Comparison of ENCODE assay signal across 23 cellular contexts in genomic region chr7:94423116-94423515, GRCh38. TPM values are rescaled to one million over a fixed set of nuclear protein-coding genes. Genes with fewer than 3 reads are reported as not detected.
DNase-seq lines count a peak whose midpoint lies in the region; ATAC-seq and TF ChIP-seq lines count a peak whose summit lies in the region.
"Had no signal": no experiment of that assay in that cellular context is flagged by ENCODE, and none has a peak within 500 bp of the region (broad histone marks: within the 10 kb centered on the region; RNA-seq: fewer than 3 reads in every experiment).

No MANE protein-coding gene starts in this region.

- H3K4me1 ChIP-seq in gastroesophageal sphincter (peaks cover 0 to 23% (median 2%) of the 10 kb centered on the region in 3 donors), adrenal gland (replicated peaks in 1 of 2) (no peaks in the 10 kb centered on the region)
- H3K4me1 ChIP-seq: lower lobe of right lung, right atrium auricular region had no signal

- H3K36me3 ChIP-seq in gastroesophageal sphincter: peaks cover 38 to 100% of the 10 kb centered on the region in 2 donors
- H3K36me3 ChIP-seq in adrenal gland (replicated peaks in 1 of 2): peaks cover 0 to 19% of the 10 kb centered on the region in 2 donors
- H3K36me3 ChIP-seq: HAP-1 had no signal

- peak overlapping the region; percentile 40 to 82 (median 73) for H3K27ac ChIP-seq in gastroesophageal sphincter
- H3K27ac ChIP-seq in skin epidermis: peak overlapping the region in 11 of 21 experiments; percentile 1 to 85 (median 45)
- no peak overlapping the region for H3K27ac ChIP-seq in CD4-positive, alpha-beta T cell (ENCODE audit: low read depth, low read length)
- no peak overlapping the region for H3K27ac ChIP-seq in adrenal gland
- H3K27ac ChIP-seq: C4-2B, lower lobe of right lung had no signal

- no peaks in the 10 kb centered on the region for H3K27me3 ChIP-seq in gastroesophageal sphincter
- H3K27me3 ChIP-seq in CD4-positive, alpha-beta T cell (ENCODE audit: control insufficient read depth, insufficient read depth, low read length): peaks cover 10% of the 10 kb centered on the region
- no peaks in the 10 kb centered on the region for H3K27me3 ChIP-seq in adrenal gland
- H3K27me3 ChIP-seq: MG63, right atrium auricular region had no signal

- TF ChIP-seq POLR2A in gastroesophageal sphincter (IDR thresholded peaks at IDR 0.05) (no peak), adrenal gland (IDR thresholded peaks at IDR 0.05) (no peak)

- TF ChIP-seq CTCF in cardiac fibroblast (IDR thresholded peaks at IDR 0.05; ENCODE audit: low read depth, low read length): no peak
- no peak for TF ChIP-seq CTCF in gastroesophageal sphincter (IDR thresholded peaks at IDR 0.05)
- TF ChIP-seq CTCF in CD4-positive, alpha-beta T cell (IDR thresholded peaks at IDR 0.05): no peak
- TF ChIP-seq CTCF in adrenal gland (IDR thresholded peaks at IDR 0.05): no peak

- ATAC-seq in gastroesophageal sphincter: no peak
- ATAC-seq in CD4-positive, alpha-beta T cell (ENCODE audit: poor library complexity): no peak
- ATAC-seq: activated naive CD8-positive, alpha-beta T cell treated with anti-CD3 and anti-CD28 coated beads, Interleukin-2, amount 50 U/mL, for 24 hours; lower lobe of right lung had no signal

- H3K4me3 ChIP-seq in cardiac fibroblast (replicated peaks in 1 of 2; ENCODE audit: low read depth in 2 of 2, low read length in 2 of 2) (no peak overlapping the region), gastroesophageal sphincter (no peak overlapping the region), skin epidermis (no peak overlapping the region), adrenal gland (no peak overlapping the region)
- H3K4me3 ChIP-seq: HAP-1, lower lobe of right lung, MG63, right atrium auricular region had no signal

- WGBS in gastroesophageal sphincter (ENCODE audit: low coverage in 1 of 2), 2 donors: 31 to 63% methylated on average over 1 of the region's 1 CpG
- 82 to 100% (median 83%) methylated on average over 1 of the region's 1 CpG for WGBS in adrenal gland, 4 donors

- peaks cover 20% of the 10 kb centered on the region for H3K27me3 Mint-ChIP-seq in CD4-positive, alpha-beta T cell
- peaks cover 7% of the 10 kb centered on the region for H3K27me3 Mint-ChIP-seq in activated CD4-positive, alpha-beta memory T cell treated with anti-CD3 and anti-CD28 coated beads, Interleukin-2, amount 10 ng/mL, durations not matched to agents 7 days and 5 days

- H3K9me3 ChIP-seq in gastroesophageal sphincter (no peaks in the 10 kb centered on the region), adrenal gland (replicated peaks in 1 of 3) (no peaks in the 10 kb centered on the region)
- H3K9me3 ChIP-seq in CD4-positive, alpha-beta T cell (ENCODE audit: control insufficient read depth, low read length): no peaks in the 10 kb centered on the region
- H3K9me3 ChIP-seq: HAP-1, lower lobe of right lung, MG63, right atrium auricular region had no signal

- no peaks in the 10 kb centered on the region for H3K36me3 Mint-ChIP-seq in CD4-positive, alpha-beta T cell (ENCODE audit: low read depth)
- no peaks in the 10 kb centered on the region for H3K36me3 Mint-ChIP-seq in activated CD4-positive, alpha-beta memory T cell treated with anti-CD3 and anti-CD28 coated beads, Interleukin-2, amount 10 ng/mL, durations not matched to agents 7 days and 5 days (ENCODE audit: low read depth)

- no peak overlapping the region for H3K4me3 Mint-ChIP-seq in CD4-positive, alpha-beta T cell
- H3K4me3 Mint-ChIP-seq in activated CD4-positive, alpha-beta memory T cell treated with anti-CD3 and anti-CD28 coated beads, Interleukin-2, amount 10 ng/mL, durations not matched to agents 7 days and 5 days: no peak overlapping the region
- H3K4me3 Mint-ChIP-seq: activated B cell treated with CpG ODN at 0.5 μM for 24 hours; activated naive CD8-positive, alpha-beta T cell treated with anti-CD3 and anti-CD28 coated beads, Interleukin-2, amount 50 U/mL, for 24 hours had no signal

- CTCF ChIA-PET in CD4-positive, alpha-beta T cell (lab: Charles Lee): no interaction called here
- CTCF ChIA-PET in activated CD4-positive, alpha-beta memory T cell treated with anti-CD3 and anti-CD28 coated beads, Interleukin-2, amount 10 ng/mL, durations not matched to agents 7 days and 5 days (lab: Charles Lee): no interaction called here

- DNase-seq in GM04504 (ENCODE audit: low read depth) (peak; percentile 17), cardiac fibroblast (ENCODE audit: low read depth in 2 of 2) (peak; percentile 20 to 43), NCI-H2171 (lab: John Stamatoyannopoulos, UW) (no peak), adrenal gland (no peak)
- no peak for DNase-seq in CD4-positive, alpha-beta T cell
- DNase-seq in activated CD4-positive, alpha-beta memory T cell treated with anti-CD3 and anti-CD28 coated beads, Interleukin-2, amount 10 ng/mL, durations not matched to agents 7 days and 5 days: no peak
- DNase-seq: activated B cell treated with CpG ODN at 0.5 μM for 24 hours; activated CD4-positive, alpha-beta T cell treated with anti-CD3 and anti-CD28 coated beads, Interleukin-2, amount 50 U/mL, for 48 hours; activated effector memory CD4-positive, alpha-beta T cell treated with anti-CD3 and anti-CD28 coated beads, Interleukin-2, amount 50 U/mL, for 16 hours; activated naive CD8-positive, alpha-beta T cell treated with anti-CD3 and anti-CD28 coated beads, Interleukin-2, amount 50 U/mL, for 24 hours; lower lobe of right lung; MG63; NCI-H1436; NCI-H748 treated with DMSO at 0.1 percent for 48 hours; nucleus accumbens; substantia nigra; T-helper 9 cell had no signal

- intact Hi-C loops in CD4-positive, alpha-beta T cell (cut with DNase I, micrococcal nuclease): no loop called here
- intact Hi-C loops in adrenal gland (cut with DNase I): no loop called here

- no peak overlapping the region for H3K27ac Mint-ChIP-seq in CD4-positive, alpha-beta T cell
- H3K27ac Mint-ChIP-seq in activated CD4-positive, alpha-beta memory T cell treated with anti-CD3 and anti-CD28 coated beads, Interleukin-2, amount 10 ng/mL, durations not matched to agents 7 days and 5 days: no peak overlapping the region
- H3K27ac Mint-ChIP-seq: activated B cell treated with CpG ODN at 0.5 μM for 24 hours; activated naive CD8-positive, alpha-beta T cell treated with anti-CD3 and anti-CD28 coated beads, Interleukin-2, amount 50 U/mL, for 24 hours had no signal

- TF ChIP-seq EP300 in gastroesophageal sphincter (IDR thresholded peaks at IDR 0.05): no peak

- no peaks in the 10 kb centered on the region for H3K4me1 Mint-ChIP-seq in CD4-positive, alpha-beta T cell (ENCODE audit: low read depth)
- no peaks in the 10 kb centered on the region for H3K4me1 Mint-ChIP-seq in activated CD4-positive, alpha-beta memory T cell treated with anti-CD3 and anti-CD28 coated beads, Interleukin-2, amount 10 ng/mL, durations not matched to agents 7 days and 5 days
- H3K4me1 Mint-ChIP-seq: activated B cell treated with CpG ODN at 0.5 μM for 24 hours; activated naive CD8-positive, alpha-beta T cell treated with anti-CD3 and anti-CD28 coated beads, Interleukin-2, amount 50 U/mL, for 24 hours had no signal

- POLR2A ChIA-PET in CD4-positive, alpha-beta T cell (lab: Charles Lee): no interaction called here
- POLR2A ChIA-PET in activated CD4-positive, alpha-beta memory T cell treated with anti-CD3 and anti-CD28 coated beads, Interleukin-2, amount 10 ng/mL, durations not matched to agents 7 days and 5 days (lab: Charles Lee): no interaction called here

- H3K9me3 Mint-ChIP-seq in CD4-positive, alpha-beta T cell: no peaks in the 10 kb centered on the region
- H3K9me3 Mint-ChIP-seq in activated CD4-positive, alpha-beta memory T cell treated with anti-CD3 and anti-CD28 coated beads, Interleukin-2, amount 10 ng/mL, durations not matched to agents 7 days and 5 days: no peaks in the 10 kb centered on the region
- H3K9me3 Mint-ChIP-seq: activated B cell treated with CpG ODN at 0.5 μM for 24 hours; activated naive CD8-positive, alpha-beta T cell treated with anti-CD3 and anti-CD28 coated beads, Interleukin-2, amount 50 U/mL, for 24 hours had no signal

RNA-seq across cellular contexts. Expression of gene COL1A2, which starts 28.4 kb away (rescaled TPM):
- total RNA-seq in gastroesophageal sphincter: 100 to 1,000 TPM; 203 to 686 (median 311) TPM
- under 1 TPM; 0.28 to 0.33 TPM for total RNA-seq in CD4-positive, alpha-beta T cell
- total RNA-seq in adrenal gland: 100 to 1,000 TPM; 110 to 475 (median 189) TPM
- 100 to 1,000 TPM in 2 of 3 donors, 10 to 100 TPM in 1; 74.6 to 168 (median 109) TPM for polyA plus RNA-seq in adrenal gland
- total RNA-seq in activated CD4-positive, alpha-beta memory T cell treated with anti-CD3 and anti-CD28 coated beads, Interleukin-2, amount 10 ng/mL, durations not matched to agents 7 days and 5 days: under 1 TPM in 1 of 2 experiments, not detected in 1; 0.08 TPM
- total RNA-seq: activated B cell treated with CpG ODN at 0.5 μM for 24 hours, OCI-LY7 had no signal

Comparison
In these comparisons a context has a peak if more than half of its experiments do, and no peak if none do; other contexts are left out.
1. DNase-seq: peak in GM04504 (single experiment) and cardiac fibroblast (2 of 2); none in NCI-H2171 (single experiment), CD4-positive, alpha-beta T cell (0 of 10), adrenal gland (0 of 7) and activated CD4-positive, alpha-beta memory T cell treated with anti-CD3 and anti-CD28 coated beads, Interleukin-2, amount 10 ng/mL, durations not matched to agents 7 days and 5 days (single experiment).
2. H3K27ac ChIP-seq: peak in gastroesophageal sphincter (4 of 4) and skin epidermis (11 of 21); none in CD4-positive, alpha-beta T cell (single experiment) and adrenal gland (0 of 5).
3. RNA of gene COL1A2, which starts 28.4 kb away (total RNA-seq): 203 to 686 TPM in gastroesophageal sphincter and 110 to 475 TPM in adrenal gland; 0.28 to 0.33 TPM in CD4-positive, alpha-beta T cell and 0.08 TPM in activated CD4-positive, alpha-beta memory T cell treated with anti-CD3 and anti-CD28 coated beads, Interleukin-2, amount 10 ng/mL, durations not matched to agents 7 days and 5 days; every median in the first group is over 10 times any median in the second.